ENCODE assay signal across 8 cellular contexts in the genomic region with DNA sequence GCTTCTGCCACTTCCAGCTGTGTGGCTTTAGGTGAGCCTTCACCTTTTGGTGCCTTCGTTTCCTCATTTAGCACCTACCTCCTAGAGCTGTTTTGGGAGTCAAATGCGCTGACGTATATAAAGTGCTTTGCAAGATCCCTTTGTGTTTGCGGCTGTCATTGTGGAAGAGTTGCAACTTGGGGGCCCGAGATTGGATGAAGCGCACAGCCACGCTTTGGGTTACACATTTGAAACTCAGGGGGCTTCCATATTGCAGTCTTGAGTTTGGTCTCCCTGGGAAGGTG. TPM values are rescaled to one million over a fixed set of nuclear protein-coding genes. Genes with fewer than 3 reads are reported as not detected.
DNase-seq lines count a peak whose midpoint lies in the region; ATAC-seq and TF ChIP-seq lines count a peak whose summit lies in the region.

No MANE protein-coding gene starts in this region.

- H3K36me3 ChIP-seq in skeletal muscle satellite cell (ENCODE audit: insufficient read depth, low read length): peaks cover 26% of the 10 kb centered on the region

- no peak for TF ChIP-seq CTCF in RWPE1 (conservative IDR thresholded peaks at IDR 0.05; ENCODE audit: low read depth)
- no peak for TF ChIP-seq CTCF in fibroblast of mammary gland (conservative IDR thresholded peaks at IDR 0.05; ENCODE audit: control insufficient read depth, insufficient read depth, low read depth, low read length)

- no peaks in the 10 kb centered on the region for H3K27me3 ChIP-seq in skeletal muscle satellite cell (ENCODE audit: control insufficient read depth, insufficient read depth, low read length)

- H3K9ac ChIP-seq in skeletal muscle satellite cell (ENCODE audit: low read depth, low read length): peak overlapping the region; percentile 95

- no peaks in the 10 kb centered on the region for H3K9me3 ChIP-seq in skeletal muscle satellite cell (replicated peaks; ENCODE audit: low read length)

- peak overlapping the region; percentile 98 for H3K4me2 ChIP-seq in skeletal muscle satellite cell (ENCODE audit: low read length)

- ATAC-seq in GM19463 (IDR thresholded peaks at IDR 0.05; ENCODE audit: unreplicated experiment) (peak; percentile 5), HG03095 (IDR thresholded peaks at IDR 0.05; ENCODE audit: unreplicated experiment) (no peak)

- peak overlapping the region; percentile 75 for H3K4me3 ChIP-seq in fibroblast of mammary gland (ENCODE audit: control insufficient read depth, low read depth, low read length)
- H3K4me3 ChIP-seq in skeletal muscle satellite cell (ENCODE audit: low read length): peak overlapping the region; percentile 97

- H3K27ac ChIP-seq in RWPE1: peak overlapping the region; percentile 97

- POLR2A ChIA-PET in RWPE1 (lab: Yijun Ruan, JAX; ENCODE audit: low non-redundant PET): interaction anchor here (0.5 kb wide), 1 partner anchor 105 kb away, joined by 4 read pairs; no protein-coding TSS in a partner anchor

- CTCF ChIA-PET in RWPE1 (lab: Yijun Ruan, JAX): interaction anchor here (0.7 to 1.5 kb wide), 2 partner anchors 11 to 258 kb away, joined by 3 to 4 read pairs; no protein-coding TSS in a partner anchor

- DNase-seq in RWPE1 (ENCODE audit: low spot score) (no peak), fibroblast of mammary gland (ENCODE audit: low read depth) (no peak), NCI-H2107 (lab: John Stamatoyannopoulos, UW) (no peak), mesenteric fat pad (ENCODE audit: low spot score) (no peak), NCI-H1105 (lab: John Stamatoyannopoulos, UW) (no peak)

- peaks cover 57% of the 10 kb centered on the region for H3K4me1 ChIP-seq in skeletal muscle satellite cell (ENCODE audit: control insufficient read depth, insufficient read depth, low read length)

RNA-seq across cellular contexts. Expression of a gene that starts 0.6 kb away (rescaled TPM):
- 139 and 158 TPM in 2 replicates for total RNA-seq in skeletal muscle satellite cell (2012; rRNA removed)
- 132 TPM for total RNA-seq in mesenteric fat pad

RNA-seq across cellular contexts. Expression of a gene that starts 4.8 kb away (rescaled TPM):
- 9.8 and 12.7 TPM in 2 replicates for total RNA-seq in skeletal muscle satellite cell (2012; rRNA removed)
- total RNA-seq in mesenteric fat pad: 8.6 TPM

RNA-seq across cellular contexts. Expression of a gene that starts 13.6 kb away (rescaled TPM):
- 9.0 and 9.9 TPM in 2 replicates for total RNA-seq in skeletal muscle satellite cell (2012; rRNA removed)
- total RNA-seq in mesenteric fat pad: 2.2 TPM
